1 cellular context compared by ENCODE assay signal in the genomic region with DNA sequence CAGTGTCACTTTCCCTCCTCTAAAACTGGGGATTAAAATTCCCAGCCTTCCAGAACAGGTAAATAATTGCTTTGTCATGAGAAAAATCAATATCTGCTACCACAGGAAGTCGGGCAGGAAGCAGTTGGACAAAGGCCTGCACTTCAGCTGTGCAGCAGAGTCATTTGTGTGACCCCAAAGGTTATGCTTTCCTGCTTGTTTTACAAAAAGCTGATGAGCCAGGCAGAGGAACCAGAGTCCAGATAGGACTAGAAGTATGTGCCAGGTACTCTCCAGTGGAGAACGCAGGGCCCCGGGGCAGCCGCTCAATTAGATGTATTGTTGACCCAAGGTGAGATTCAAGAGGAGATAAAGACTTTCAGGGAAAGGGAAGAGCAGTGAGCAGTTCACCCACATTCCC.
TF ChIP-seq lines count a peak whose summit lies in the region.

No MANE protein-coding gene starts in this region.

TF ChIP-seq in HepG2, 621 proteins besides CTCF, POLR2A, EP300 and RAD21 (continued from another document and continues in another):
- no peak for TF ChIP-seq NFAT5 (CRISPR knock-in tag; IDR thresholded peaks at IDR 0.05)
- no peak for TF ChIP-seq MLXIP (CRISPR knock-in tag; IDR thresholded peaks at IDR 0.05; ENCODE audit: borderline replicate concordance)
- no peak for TF ChIP-seq ZNF329 (CRISPR knock-in tag; IDR thresholded peaks at IDR 0.05; ENCODE audit: low read depth)
- no peak for TF ChIP-seq JARID2 (CRISPR knock-in tag; IDR thresholded peaks at IDR 0.05; ENCODE audit: insufficient replicate concordance)
- TF ChIP-seq ZBTB21 (CRISPR knock-in tag; IDR thresholded peaks at IDR 0.05): no peak
- no peak for TF ChIP-seq ZBTB1 (CRISPR knock-in tag; IDR thresholded peaks at IDR 0.05; ENCODE audit: borderline replicate concordance)
- no peak for TF ChIP-seq MAZ (IDR thresholded peaks at IDR 0.05; ENCODE audit: borderline replicate concordance, low read depth, low read length)
- TF ChIP-seq MAZ (CRISPR knock-in tag; IDR thresholded peaks at IDR 0.05; ENCODE audit: low read depth): no peak
- peak in 1 of 2 experiments; percentile 66; a peak in 1 of 4 replicates for TF ChIP-seq REST (IDR thresholded peaks at IDR 0.05; ENCODE audit: borderline replicate concordance in 1 of 2, low read depth in 1 of 2, low read length in 2 of 2)
- no peak for TF ChIP-seq JUNB (CRISPR knock-in tag; IDR thresholded peaks at IDR 0.05; ENCODE audit: borderline replicate concordance)
- TF ChIP-seq HNRNPL (IDR thresholded peaks at IDR 0.05; ENCODE audit: low read depth, low read length): no peak
- no peak for TF ChIP-seq ZNF777 (CRISPR knock-in tag; IDR thresholded peaks at IDR 0.05)
- no peak for TF ChIP-seq THYN1 (CRISPR knock-in tag; IDR thresholded peaks at IDR 0.05; ENCODE audit: borderline replicate concordance, low read depth)
- peak; percentile 92 for TF ChIP-seq MIXL1 (CRISPR knock-in tag; IDR thresholded peaks at IDR 0.05)
- TF ChIP-seq PCBP2 (optimal IDR thresholded peaks at IDR 0.05; ENCODE audit: low read depth, low read length, poor library complexity, severe bottlenecking): no peak
- TF ChIP-seq FOXP1 (IDR thresholded peaks at IDR 0.05): no peak
- peak; percentile 74 for TF ChIP-seq FOXP1 (CRISPR knock-in tag; IDR thresholded peaks at IDR 0.05)
- TF ChIP-seq, protein P1, sequence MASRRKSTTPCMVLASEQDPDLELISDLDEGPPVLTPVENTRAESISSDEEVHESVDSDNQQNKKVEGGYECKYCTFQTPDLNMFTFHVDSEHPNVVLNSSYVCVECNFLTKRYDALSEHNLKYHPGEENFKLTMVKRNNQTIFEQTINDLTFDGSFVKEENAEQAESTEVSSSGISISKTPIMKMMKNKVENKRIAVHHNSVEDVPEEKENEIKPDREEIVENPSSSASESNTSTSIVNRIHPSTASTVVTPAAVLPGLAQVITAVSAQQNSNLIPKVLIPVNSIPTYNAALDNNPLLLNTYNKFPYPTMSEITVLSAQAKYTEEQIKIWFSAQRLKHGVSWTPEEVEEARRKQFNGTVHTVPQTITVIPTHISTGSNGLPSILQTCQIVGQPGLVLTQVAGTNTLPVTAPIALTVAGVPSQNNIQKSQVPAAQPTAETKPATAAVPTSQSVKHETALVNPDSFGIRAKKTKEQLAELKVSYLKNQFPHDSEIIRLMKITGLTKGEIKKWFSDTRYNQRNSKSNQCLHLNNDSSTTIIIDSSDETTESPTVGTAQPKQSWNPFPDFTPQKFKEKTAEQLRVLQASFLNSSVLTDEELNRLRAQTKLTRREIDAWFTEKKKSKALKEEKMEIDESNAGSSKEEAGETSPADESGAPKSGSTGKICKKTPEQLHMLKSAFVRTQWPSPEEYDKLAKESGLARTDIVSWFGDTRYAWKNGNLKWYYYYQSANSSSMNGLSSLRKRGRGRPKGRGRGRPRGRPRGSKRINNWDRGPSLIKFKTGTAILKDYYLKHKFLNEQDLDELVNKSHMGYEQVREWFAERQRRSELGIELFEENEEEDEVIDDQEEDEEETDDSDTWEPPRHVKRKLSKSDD (CRISPR knock-in tag; IDR thresholded peaks at IDR 0.05; ENCODE audit: low read depth): no peak
- TF ChIP-seq SP140L (CRISPR knock-in tag; IDR thresholded peaks at IDR 0.05; ENCODE audit: borderline replicate concordance): no peak
- no peak for TF ChIP-seq LRRFIP1 (CRISPR knock-in tag; conservative IDR thresholded peaks at IDR 0.05)
- TF ChIP-seq SP1 (IDR thresholded peaks at IDR 0.05): no peak
- TF ChIP-seq SP1 (CRISPR knock-in tag; IDR thresholded peaks at IDR 0.05): no peak
- peak; percentile 82 for TF ChIP-seq ZKSCAN8 (CRISPR knock-in tag; IDR thresholded peaks at IDR 0.05; ENCODE audit: borderline replicate concordance)
- TF ChIP-seq SRSF1 (optimal IDR thresholded peaks at IDR 0.05; ENCODE audit: low read depth, low read length): no peak
- TF ChIP-seq, protein P2, sequence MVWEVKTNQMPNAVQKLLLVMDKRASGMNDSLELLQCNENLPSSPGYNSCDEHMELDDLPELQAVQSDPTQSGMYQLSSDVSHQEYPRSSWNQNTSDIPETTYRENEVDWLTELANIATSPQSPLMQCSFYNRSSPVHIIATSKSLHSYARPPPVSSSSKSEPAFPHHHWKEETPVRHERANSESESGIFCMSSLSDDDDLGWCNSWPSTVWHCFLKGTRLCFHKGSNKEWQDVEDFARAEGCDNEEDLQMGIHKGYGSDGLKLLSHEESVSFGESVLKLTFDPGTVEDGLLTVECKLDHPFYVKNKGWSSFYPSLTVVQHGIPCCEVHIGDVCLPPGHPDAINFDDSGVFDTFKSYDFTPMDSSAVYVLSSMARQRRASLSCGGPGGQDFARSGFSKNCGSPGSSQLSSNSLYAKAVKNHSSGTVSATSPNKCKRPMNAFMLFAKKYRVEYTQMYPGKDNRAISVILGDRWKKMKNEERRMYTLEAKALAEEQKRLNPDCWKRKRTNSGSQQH (CRISPR knock-in tag; IDR thresholded peaks at IDR 0.05; ENCODE audit: low read depth): no peak
- no peak for TF ChIP-seq HIVEP1 (CRISPR knock-in tag; IDR thresholded peaks at IDR 0.05)
- TF ChIP-seq ZNF563 (CRISPR knock-in tag; IDR thresholded peaks at IDR 0.05): no peak
- TF ChIP-seq ZBTB7A (CRISPR knock-in tag; IDR thresholded peaks at IDR 0.05): no peak
- no peak for TF ChIP-seq ADNP (CRISPR knock-in tag; IDR thresholded peaks at IDR 0.05)
- TF ChIP-seq ZNF224 (CRISPR knock-in tag; IDR thresholded peaks at IDR 0.05): no peak
- TF ChIP-seq, protein P3, sequence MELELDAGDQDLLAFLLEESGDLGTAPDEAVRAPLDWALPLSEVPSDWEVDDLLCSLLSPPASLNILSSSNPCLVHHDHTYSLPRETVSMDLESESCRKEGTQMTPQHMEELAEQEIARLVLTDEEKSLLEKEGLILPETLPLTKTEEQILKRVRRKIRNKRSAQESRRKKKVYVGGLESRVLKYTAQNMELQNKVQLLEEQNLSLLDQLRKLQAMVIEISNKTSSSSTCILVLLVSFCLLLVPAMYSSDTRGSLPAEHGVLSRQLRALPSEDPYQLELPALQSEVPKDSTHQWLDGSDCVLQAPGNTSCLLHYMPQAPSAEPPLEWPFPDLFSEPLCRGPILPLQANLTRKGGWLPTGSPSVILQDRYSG (CRISPR knock-in tag; IDR thresholded peaks at IDR 0.05): no peak
- TF ChIP-seq, protein P4, sequence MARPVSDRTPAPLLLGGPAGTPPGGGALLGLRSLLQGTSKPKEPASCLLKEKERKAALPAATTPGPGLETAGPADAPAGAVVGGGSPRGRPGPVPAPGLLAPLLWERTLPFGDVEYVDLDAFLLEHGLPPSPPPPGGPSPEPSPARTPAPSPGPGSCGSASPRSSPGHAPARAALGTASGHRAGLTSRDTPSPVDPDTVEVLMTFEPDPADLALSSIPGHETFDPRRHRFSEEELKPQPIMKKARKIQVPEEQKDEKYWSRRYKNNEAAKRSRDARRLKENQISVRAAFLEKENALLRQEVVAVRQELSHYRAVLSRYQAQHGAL (CRISPR knock-in tag; IDR thresholded peaks at IDR 0.05; ENCODE audit: not compliant biosample characterization): no peak
- TF ChIP-seq NFE2L1 (CRISPR knock-in tag; IDR thresholded peaks at IDR 0.05; ENCODE audit: borderline replicate concordance): no peak
- no peak for TF ChIP-seq U2AF1 (optimal IDR thresholded peaks at IDR 0.05; ENCODE audit: low read depth, low read length)
- TF ChIP-seq HNF4G (IDR thresholded peaks at IDR 0.05; ENCODE audit: borderline replicate concordance, low read depth, low read length): peak; percentile 34
- TF ChIP-seq HNF4G (CRISPR knock-in tag; IDR thresholded peaks at IDR 0.05; ENCODE audit: borderline replicate concordance, low read depth): no peak
- no peak for TF ChIP-seq SALL2 (CRISPR knock-in tag; IDR thresholded peaks at IDR 0.05)
- TF ChIP-seq FOXM1 (CRISPR knock-in tag; IDR thresholded peaks at IDR 0.05): no peak
